16 cellular contexts compared by ENCODE assay signal in the genomic region with DNA sequence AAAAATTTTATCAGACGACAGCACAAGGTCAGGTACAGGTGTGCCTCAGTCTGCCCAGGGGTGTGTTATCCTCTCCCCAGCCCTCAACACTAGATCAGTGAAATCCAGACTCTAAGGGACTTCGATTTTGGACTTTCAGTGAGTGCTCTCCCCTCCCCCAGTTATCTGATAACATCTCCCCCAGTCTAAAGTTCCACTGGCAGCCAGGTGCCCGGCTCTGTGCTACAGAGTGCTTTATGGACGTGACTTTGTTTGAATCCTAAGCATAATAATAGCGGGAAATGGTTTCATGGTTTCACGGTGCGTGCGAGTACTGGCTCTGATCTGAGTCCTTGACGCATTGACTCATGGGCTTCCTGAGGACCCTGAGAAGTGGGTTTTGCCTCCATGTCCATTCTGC. TPM values are rescaled to one million over a fixed set of nuclear protein-coding genes. Genes with fewer than 3 reads are reported as not detected.
DNase-seq lines count a peak whose midpoint lies in the region; ATAC-seq and TF ChIP-seq lines count a peak whose summit lies in the region.
"Had no signal": no experiment of that assay in that cellular context is flagged by ENCODE, and none has a peak within 500 bp of the region (broad histone marks: within the 10 kb centered on the region; RNA-seq: fewer than 3 reads in every experiment).

No MANE protein-coding gene starts in this region.

- TF ChIP-seq POLR2A in stomach (IDR thresholded peaks at IDR 0.05) = no peak

- peaks cover 12% of the 10 kb centered on the region for H3F3A ChIP-seq in GM23248 (ENCODE audit: insufficient read depth)

- DNase-seq in GM23248 (no peak), immature natural killer cell (no peak), stomach (no peak), DMS153 treated with DMSO at 0.1 percent for 48 hours (lab: John Stamatoyannopoulos, UW; ENCODE audit: unreplicated experiment) (no peak), natural killer cell (no peak)
- no peak for DNase-seq in activated T-helper 1 cell treated with anti-CD3 and anti-CD28 coated beads, Interleukin-12 subunit alpha, Interleukin-12 subunit beta, Interleukin-2, Interleukin-4 antibody, amounts not matched to agents 30 ng/mL and 10 ng/mL and 1 ng/mL, durations not matched to agents 14 hours and 24 hours and 36 hours (ENCODE audit: low spot score)
- DNase-seq: amniotic stem cell, DMS153, MV-4-11, NCI-H2081, NCI-H526, SK-N-SH had no signal

- no peak overlapping the region for H3K4me2 ChIP-seq in GM23248 (ENCODE audit: unreplicated experiment)
- H3K4me2 ChIP-seq: neural progenitor cell had no signal

- no peak overlapping the region for H3K4me3 Mint-ChIP-seq in activated T-helper 1 cell treated with anti-CD3 and anti-CD28 coated beads, Interleukin-12 subunit alpha, Interleukin-12 subunit beta, Interleukin-2, Interleukin-4 antibody, amounts not matched to agents 30 ng/mL and 10 ng/mL and 1 ng/mL, durations not matched to agents 14 hours and 24 hours and 36 hours
- peak overlapping the region in 3 of 5 donors; percentile 18 to 40 (median 32) for H3K4me3 Mint-ChIP-seq in immature natural killer cell
- no peak overlapping the region for H3K4me3 Mint-ChIP-seq in natural killer cell
- H3K4me3 Mint-ChIP-seq: activated T-helper 17 cell treated with anti-CD3 and anti-CD28 coated beads, Interleukin-2, amount 50 U/mL, for 72 hours; neural progenitor cell had no signal

- H3K27me3 Mint-ChIP-seq in activated T-helper 1 cell treated with anti-CD3 and anti-CD28 coated beads, Interleukin-12 subunit alpha, Interleukin-12 subunit beta, Interleukin-2, Interleukin-4 antibody, amounts not matched to agents 30 ng/mL and 10 ng/mL and 1 ng/mL, durations not matched to agents 14 hours and 24 hours and 36 hours (ENCODE audit: insufficient read depth) = no peaks in the 10 kb centered on the region
- H3K27me3 Mint-ChIP-seq in immature natural killer cell (ENCODE audit: low read depth in 3 of 3) (peaks cover 5 to 9% (median 7%) of the 10 kb centered on the region in 3 donors), natural killer cell (ENCODE audit: low read depth in 2 of 2) (peaks cover 9 to 25% of the 10 kb centered on the region in 2 donors)
- H3K27me3 Mint-ChIP-seq: activated T-helper 17 cell treated with anti-CD3 and anti-CD28 coated beads, Interleukin-2, amount 50 U/mL, for 72 hours had no signal

- H3K27ac Mint-ChIP-seq in activated T-helper 1 cell treated with anti-CD3 and anti-CD28 coated beads, Interleukin-12 subunit alpha, Interleukin-12 subunit beta, Interleukin-2, Interleukin-4 antibody, amounts not matched to agents 30 ng/mL and 10 ng/mL and 1 ng/mL, durations not matched to agents 14 hours and 24 hours and 36 hours = peak overlapping the region; percentile 14
- H3K27ac Mint-ChIP-seq in immature natural killer cell (no peak overlapping the region), natural killer cell (no peak overlapping the region)
- H3K27ac Mint-ChIP-seq: activated T-helper 17 cell treated with anti-CD3 and anti-CD28 coated beads, Interleukin-2, amount 50 U/mL, for 72 hours; neural progenitor cell had no signal

- H3K36me3 Mint-ChIP-seq in activated T-helper 1 cell treated with anti-CD3 and anti-CD28 coated beads, Interleukin-12 subunit alpha, Interleukin-12 subunit beta, Interleukin-2, Interleukin-4 antibody, amounts not matched to agents 30 ng/mL and 10 ng/mL and 1 ng/mL, durations not matched to agents 14 hours and 24 hours and 36 hours (ENCODE audit: low read depth) = peaks cover 16% of the 10 kb centered on the region
- H3K36me3 Mint-ChIP-seq in immature natural killer cell (peaks cover 0 to 7% (median 0%) of the 10 kb centered on the region in 3 donors), natural killer cell (no peaks in the 10 kb centered on the region)
- H3K36me3 Mint-ChIP-seq: neural progenitor cell had no signal

- no peaks in the 10 kb centered on the region for H3K9me3 ChIP-seq in GM23248 (ENCODE audit: low read depth)
- H3K9me3 ChIP-seq in stomach = no peaks in the 10 kb centered on the region
- H3K9me3 ChIP-seq: SK-N-SH had no signal

- ATAC-seq in HG02981 (IDR thresholded peaks at IDR 0.05; ENCODE audit: unreplicated experiment) = no peak
- ATAC-seq in natural killer cell = no peak
- ATAC-seq: activated T-helper 17 cell treated with anti-CD3 and anti-CD28 coated beads, Interleukin-2, amount 50 U/mL, for 72 hours had no signal

- TF ChIP-seq EP300 in stomach (IDR thresholded peaks at IDR 0.05) = no peak

- H2AFZ ChIP-seq in GM23248 = no peak overlapping the region
- H2AFZ ChIP-seq: neural progenitor cell had no signal

- peaks cover 29% of the 10 kb centered on the region for H3K4me1 Mint-ChIP-seq in activated T-helper 1 cell treated with anti-CD3 and anti-CD28 coated beads, Interleukin-12 subunit alpha, Interleukin-12 subunit beta, Interleukin-2, Interleukin-4 antibody, amounts not matched to agents 30 ng/mL and 10 ng/mL and 1 ng/mL, durations not matched to agents 14 hours and 24 hours and 36 hours (ENCODE audit: low read depth)
- H3K4me1 Mint-ChIP-seq in immature natural killer cell = peaks cover 2 to 17% of the 10 kb centered on the region in 2 donors
- H3K4me1 Mint-ChIP-seq in natural killer cell = peaks cover 7 to 11% of the 10 kb centered on the region in 2 donors

- H3K4me3 ChIP-seq in GM23248 (no peak overlapping the region), stomach (peak overlapping the region in 3 of 4 donors; percentile 22 to 90 (median 77))
- H3K4me3 ChIP-seq: neural progenitor cell had no signal

- no peak overlapping the region for H3K27ac ChIP-seq in GM23248
- H3K27ac ChIP-seq in stomach = peak overlapping the region in 3 of 5 donors; percentile 8 to 98 (median 96)
- H3K27ac ChIP-seq: neural progenitor cell, VCaP had no signal

- 85 to 87% methylated on average over 9 of the region's 9 CpGs for WGBS in GM23248 (ENCODE audit: low coverage in 1 of 2, low lambda C conversion rate in 2 of 2, missing lambda C conversion rate in 2 of 2), 2 experiments
- 63 to 90% (median 80%) methylated on average over 6 to 9 of the region's 9 CpGs for WGBS in stomach, 5 donors

- H3K4me1 ChIP-seq in GM23248 (ENCODE audit: insufficient read depth) (peaks cover 28% of the 10 kb centered on the region), stomach (peaks cover 33 to 86% (median 53%) of the 10 kb centered on the region in 4 donors)

- H4K20me1 ChIP-seq in GM23248 (ENCODE audit: insufficient read depth) = no peaks in the 10 kb centered on the region; the same call in 1 of the 2 replicates

- no peaks in the 10 kb centered on the region for H3K9me2 ChIP-seq in GM23248 (ENCODE audit: insufficient read depth)
- H3K9me2 ChIP-seq: SK-N-SH had no signal

- H3K79me2 ChIP-seq in GM23248 (ENCODE audit: insufficient read depth) = peaks cover 73% of the 10 kb centered on the region

- H3K36me3 ChIP-seq in GM23248 (ENCODE audit: low read depth) = no peaks in the 10 kb centered on the region
- peaks cover 0 to under 1% (median 0%) of the 10 kb centered on the region in 4 donors for H3K36me3 ChIP-seq in stomach
- H3K36me3 ChIP-seq: neural progenitor cell had no signal

- peak overlapping the region; percentile 87; the same call in 1 of the 2 replicates for H3K9ac ChIP-seq in GM23248
- H3K9ac ChIP-seq: neural progenitor cell, SK-N-SH had no signal

- TF ChIP-seq CTCF in stomach (IDR thresholded peaks at IDR 0.05) = no peak
- TF ChIP-seq CTCF in natural killer cell (IDR thresholded peaks at IDR 0.05) = no peak

- H3K27me3 ChIP-seq in GM23248 (replicated peaks; ENCODE audit: insufficient read depth) = no peaks in the 10 kb centered on the region
- no peaks in the 10 kb centered on the region for H3K27me3 ChIP-seq in stomach

- in situ Hi-C loops in GM23248 (cut with MboI) = no loop called here

- intact Hi-C loops in activated T-helper 1 cell treated with anti-CD3 and anti-CD28 coated beads, Interleukin-12 subunit alpha, Interleukin-12 subunit beta, Interleukin-2, Interleukin-4 antibody, amounts not matched to agents 30 ng/mL and 10 ng/mL and 1 ng/mL, durations not matched to agents 14 hours and 24 hours and 36 hours (cut with micrococcal nuclease) = loop anchor here (1.0 to 10.0 kb wide), 2 partner anchors 19 to 359 kb away; a partner anchor contains a TSS
- intact Hi-C loops in stomach (cut with DNase I; ENCODE audit: low total_unique reads) (no loop called here), natural killer cell (cut with micrococcal nuclease) (no loop called here)

- H3K9me3 Mint-ChIP-seq in activated T-helper 1 cell treated with anti-CD3 and anti-CD28 coated beads, Interleukin-12 subunit alpha, Interleukin-12 subunit beta, Interleukin-2, Interleukin-4 antibody, amounts not matched to agents 30 ng/mL and 10 ng/mL and 1 ng/mL, durations not matched to agents 14 hours and 24 hours and 36 hours = no peaks in the 10 kb centered on the region
- no peaks in the 10 kb centered on the region for H3K9me3 Mint-ChIP-seq in immature natural killer cell
- H3K9me3 Mint-ChIP-seq in natural killer cell = no peaks in the 10 kb centered on the region
- H3K9me3 Mint-ChIP-seq: activated T-helper 17 cell treated with anti-CD3 and anti-CD28 coated beads, Interleukin-2, amount 50 U/mL, for 72 hours; neural progenitor cell had no signal

RNA-seq across cellular contexts. Expression of a gene that starts 3.2 kb away (rescaled TPM):
- total RNA-seq in GM23248 (2014; rRNA removed; shearing (Covaris generic)) = 13.5 and 22.7 TPM in 2 replicates
- polyA plus RNA-seq in GM23248 (2016; fragmentation: Nextera tagmentation; extraction: Ambion mirVana) (13.5 and 13.6 TPM in 2 replicates), immature natural killer cell (1 to 10 TPM in 2 of 3 donors, not detected in 1; 2.4 to 6.6 TPM), stomach (10 to 100 TPM in 2 of 3 donors, 1 to 10 TPM in 1; 9.4 to 26.3 (median 14.7) TPM)
- 8.9 and 10.0 TPM in 2 replicates for total RNA-seq in activated T-helper 1 cell treated with anti-CD3 and anti-CD28 coated beads, Interleukin-12 subunit alpha, Interleukin-12 subunit beta, Interleukin-2, Interleukin-4 antibody, amounts not matched to agents 30 ng/mL and 10 ng/mL and 1 ng/mL, durations not matched to agents 14 hours and 24 hours and 36 hours
- total RNA-seq in stomach (10 to 100 TPM in 4 of 5 donors, 1 to 10 TPM in 1; 2.3 to 28.7 (median 15.1) TPM), natural killer cell (1 to 10 TPM in 2 of 3 donors, under 1 TPM in 1; 0.82 to 3.0 (median 1.5) TPM)

Comparison
In these comparisons a context has a peak if more than half of its experiments do, and no peak if none do; other contexts are left out.
1. H3K4me3 Mint-ChIP-seq: peak in immature natural killer cell (3 of 5); none in activated T-helper 1 cell treated with anti-CD3 and anti-CD28 coated beads, Interleukin-12 subunit alpha, Interleukin-12 subunit beta, Interleukin-2, Interleukin-4 antibody, amounts not matched to agents 30 ng/mL and 10 ng/mL and 1 ng/mL, durations not matched to agents 14 hours and 24 hours and 36 hours (single experiment) and natural killer cell (single experiment).